15 cellular contexts compared by ENCODE assay signal in genomic region chr4:39770969-39771724, GRCh38.
"Had no signal": no experiment of that assay in that cellular context is flagged by ENCODE, and none has a peak within 500 bp of the region (broad histone marks: within the 10 kb centered on the region; RNA-seq: fewer than 3 reads in every experiment).

No MANE protein-coding gene starts in this region.

- H3K4me1 ChIP-seq: parathyroid adenoma, suprapubic skin had no signal

- DNase-seq: activated CD4-positive, alpha-beta T cell treated with anti-CD3 and anti-CD28 coated beads, Interleukin-2, amount 10 ng/mL, durations not matched to agents 24 days and 14 days; activated CD4-positive, CD25-positive, alpha-beta regulatory T cell; activated naive CD4-positive, alpha-beta T cell; anterior cingulate cortex; cortex of kidney; effector CD4-positive, alpha-beta T cell; heart right ventricle; left cardiac atrium; mucosa of descending colon; naive thymus-derived CD4-positive, alpha-beta T cell; stimulated activated CD4-positive, alpha-beta T cell treated with anti-CD3 and anti-CD28 coated beads, Interleukin-15, amount 100 ng/mL, for 24 hours; stimulated activated CD4-positive, alpha-beta T cell treated with anti-CD3 and anti-CD28 coated beads, Interleukin-4, amount 100 ng/mL, for 1 hour; stimulated activated naive CD4-positive, alpha-beta T cell had no signal

- H3K9me3 ChIP-seq: heart right ventricle, mucosa of descending colon, suprapubic skin had no signal

- H3K4me3 ChIP-seq: heart right ventricle, mucosa of descending colon, suprapubic skin had no signal

- H3K27me3 ChIP-seq: heart right ventricle, suprapubic skin had no signal

- H3K27ac ChIP-seq: heart right ventricle, parathyroid adenoma, suprapubic skin had no signal

- ATAC-seq: mucosa of descending colon; naive thymus-derived CD4-positive, alpha-beta T cell had no signal
